ENCODE assay signal across 8 cellular contexts in the genomic region with DNA sequence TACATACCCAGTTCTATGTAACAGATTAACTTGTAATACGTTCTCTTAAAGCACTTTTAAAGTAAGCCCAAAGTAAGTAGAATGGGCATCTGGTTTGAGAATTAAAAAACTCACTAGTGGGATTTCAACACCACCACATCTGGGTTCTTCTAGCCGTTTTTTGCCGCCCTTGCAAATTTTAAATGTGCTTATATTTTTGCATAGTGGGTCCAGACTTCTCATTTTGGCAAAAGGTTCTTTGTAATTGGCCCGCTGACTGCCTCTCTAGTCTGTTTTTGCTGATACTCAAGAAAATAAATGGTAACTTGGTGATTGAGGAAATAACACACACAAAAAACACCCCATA. TPM values are rescaled to one million over a fixed set of nuclear protein-coding genes. Genes with fewer than 3 reads are reported as not detected.
DNase-seq lines count a peak whose midpoint lies in the region; ATAC-seq and TF ChIP-seq lines count a peak whose summit lies in the region.

No MANE protein-coding gene starts in this region.

- peak overlapping the region; percentile 11 for H2AFZ ChIP-seq in mesenchymal stem cell (ENCODE audit: low read depth, low read length)

- peak overlapping the region; percentile 49 for H3K4me3 ChIP-seq in cardiac muscle cell
- peak overlapping the region in 1 of 2 donors; percentile 71 for H3K4me3 ChIP-seq in body of pancreas
- peak overlapping the region in 1 of 2 experiments; percentile 90 for H3K4me3 ChIP-seq in mesenchymal stem cell (ENCODE audit: insufficient read depth in 1 of 2, low read depth in 1 of 2, low read length in 2 of 2)
- H3K4me3 ChIP-seq in uterus: peak overlapping the region; percentile 63 to 77

- H3K23ac ChIP-seq in mesenchymal stem cell (ENCODE audit: low read length in 2 of 2): no peak overlapping the region

- no peak overlapping the region for H4K8ac ChIP-seq in mesenchymal stem cell (ENCODE audit: low read length)

- H3K9me3 ChIP-seq in cardiac muscle cell (ENCODE audit: low read depth) (no peaks in the 10 kb centered on the region), body of pancreas (no peaks in the 10 kb centered on the region), mesenchymal stem cell (ENCODE audit: control insufficient read depth, low read length) (no peaks in the 10 kb centered on the region), uterus (no peaks in the 10 kb centered on the region)

- H3K27ac ChIP-seq in cardiac muscle cell (no peak overlapping the region), body of pancreas (peak overlapping the region; percentile 61 to 95 (median 91)), mesenchymal stem cell (ENCODE audit: low read length, poor library complexity, severe bottlenecking) (no peak overlapping the region), uterus (peak overlapping the region; percentile 90 to 95)

- H3K36me3 ChIP-seq in cardiac muscle cell (peaks cover 15% of the 10 kb centered on the region), body of pancreas (replicated peaks in 1 of 2; ENCODE audit: insufficient read depth in 1 of 2, low read depth in 2 of 2) (peaks cover 0 to 2% of the 10 kb centered on the region in 2 donors), mesenchymal stem cell (ENCODE audit: control insufficient read depth in 1 of 2, insufficient read depth in 2 of 2, low read depth in 1 of 2, low read length in 2 of 2) (peaks cover 9 to 24% of the 10 kb centered on the region in 2 experiments), uterus (no peaks in the 10 kb centered on the region)

- H4K91ac ChIP-seq in mesenchymal stem cell (ENCODE audit: low read length): no peak overlapping the region

- no peak overlapping the region for H3K14ac ChIP-seq in mesenchymal stem cell (ENCODE audit: low read length in 2 of 2)

- H2BK15ac ChIP-seq in mesenchymal stem cell (ENCODE audit: low read depth, poor library complexity, severe bottlenecking): no peak overlapping the region

- intact Hi-C loops in Right ventricle myocardium superior (cut with DNase I) (no loop called here), body of pancreas (cut with DNase I) (no loop called here), uterus (cut with DNase I; ENCODE audit: low total_unique reads) (loop anchor here (10.0 kb wide), 1 partner anchor 60 kb away; no protein-coding TSS in a partner anchor)

- no peak overlapping the region for H2BK12ac ChIP-seq in mesenchymal stem cell (ENCODE audit: low read length in 2 of 2)

- H2BK5ac ChIP-seq in mesenchymal stem cell (ENCODE audit: low read depth, low read length, poor library complexity, severe bottlenecking): no peak overlapping the region

- peak overlapping the region; percentile 3 for H2BK120ac ChIP-seq in mesenchymal stem cell (ENCODE audit: low read depth, low read length)

- peaks cover 2% of the 10 kb centered on the region for H3K79me1 ChIP-seq in mesenchymal stem cell (replicated peaks; ENCODE audit: low read length, poor library complexity, severe bottlenecking)

- H3K27me3 ChIP-seq in cardiac muscle cell (no peaks in the 10 kb centered on the region), body of pancreas (no peaks in the 10 kb centered on the region), mesenchymal stem cell (ENCODE audit: control insufficient read depth in 1 of 2, insufficient read depth in 1 of 2, low read length in 2 of 2) (no peaks in the 10 kb centered on the region), uterus (no peaks in the 10 kb centered on the region)

- H3K18ac ChIP-seq in mesenchymal stem cell (ENCODE audit: low read depth in 1 of 2, low read length in 2 of 2): peak overlapping the region; percentile 62 to 98

- WGBS in body of pancreas, 2 donors: 59 to 60% methylated on average over 4 of the region's 4 CpGs
- WGBS in mesenchymal stem cell: 100% methylated on average over 2 of the region's 4 CpGs

- peak overlapping the region; percentile 96 for H3K9ac ChIP-seq in mesenchymal stem cell (ENCODE audit: low read length)

- ATAC-seq in Right ventricle myocardium superior (ENCODE audit: poor library complexity) (no peak), body of pancreas (no peak), GM18907 (IDR thresholded peaks at IDR 0.05; ENCODE audit: unreplicated experiment) (no peak)

- TF ChIP-seq POLR2A in body of pancreas (IDR thresholded peaks at IDR 0.05): no peak
- TF ChIP-seq POLR2A in uterus (IDR thresholded peaks at IDR 0.05): no peak

- peak overlapping the region in 1 of 2 experiments; percentile 52 for H3K4ac ChIP-seq in mesenchymal stem cell (ENCODE audit: low read depth in 1 of 2, low read length in 2 of 2)

- no peak overlapping the region for H3K4me2 ChIP-seq in mesenchymal stem cell (ENCODE audit: low read length, poor library complexity, severe bottlenecking)

- no peak overlapping the region for H2AK5ac ChIP-seq in mesenchymal stem cell (ENCODE audit: low read length, severe bottlenecking)

- H3K4me1 ChIP-seq in cardiac muscle cell (ENCODE audit: low read depth) (no peaks in the 10 kb centered on the region), body of pancreas (peaks cover 19% of the 10 kb centered on the region), mesenchymal stem cell (ENCODE audit: control insufficient read depth, insufficient read depth, low read depth, low read length) (peaks cover 7% of the 10 kb centered on the region), uterus (no peaks in the 10 kb centered on the region)

- DNase-seq in cardiac muscle cell (ENCODE audit: low read depth in 1 of 2, low spot score in 1 of 2): no peak
- no peak for DNase-seq in Right ventricle myocardium superior
- DNase-seq in body of pancreas: no peak
- DNase-seq in mesenchymal stem cell: no peak
- no peak for DNase-seq in uterus
- DNase-seq in stimulated activated naive CD4-positive, alpha-beta T cell treated with Interleukin-2 at 50 U/mL for 16 hours (lab: John Stamatoyannopoulos, UW): no peak
- no peak for DNase-seq in stimulated activated CD4-positive, alpha-beta T cell treated with anti-CD3 and anti-CD28 coated beads, Interleukin-12 subunit alpha, Interleukin-12 subunit beta, amount 100 ng/mL, for 4 hours

- TF ChIP-seq CTCF in cardiac muscle cell (IDR thresholded peaks at IDR 0.05; ENCODE audit: low read depth, low read length): no peak
- TF ChIP-seq CTCF in body of pancreas (IDR thresholded peaks at IDR 0.05): no peak
- TF ChIP-seq CTCF in uterus (IDR thresholded peaks at IDR 0.05): no peak

RNA-seq across cellular contexts. Expression of a gene that starts 0.6 kb away (rescaled TPM):
- total RNA-seq in cardiac muscle cell (5.8 and 7.1 TPM in 2 replicates), Right ventricle myocardium superior (3.8 TPM), body of pancreas (10 to 100 TPM; 11.2 to 14.3 TPM), uterus (10 to 100 TPM in 3 of 4 donors, under 1 TPM in 1; 0.59 to 21.8 (median 15.5) TPM)
- polyA plus RNA-seq in cardiac muscle cell: 2.1 and 8.4 TPM in 2 replicates
- polyA plus RNA-seq in mesenchymal stem cell (2013, experiment 1 of 2): 6.7 TPM
- polyA plus RNA-seq in mesenchymal stem cell (2013, experiment 2 of 2): 7.2 TPM

RNA-seq across cellular contexts. Expression of a gene that starts 20.4 kb away (rescaled TPM):
- total RNA-seq in cardiac muscle cell (10.7 and 12.0 TPM in 2 replicates), Right ventricle myocardium superior (10.9 TPM), body of pancreas (1 to 10 TPM; 8.8 to 9.9 TPM), uterus (10 to 100 TPM in 3 of 4 donors, 1 to 10 TPM in 1; 9.2 to 23.8 (median 22.6) TPM)
- polyA plus RNA-seq in cardiac muscle cell: 13.4 and 20.8 TPM in 2 replicates
- 27.0 TPM for polyA plus RNA-seq in mesenchymal stem cell (2013, experiment 1 of 2)
- 27.7 TPM for polyA plus RNA-seq in mesenchymal stem cell (2013, experiment 2 of 2)

RNA-seq across cellular contexts. Expression of a gene that starts 54.3 kb away (rescaled TPM):
- total RNA-seq in cardiac muscle cell: 41.3 and 55.8 TPM in 2 replicates
- 54.8 and 54.9 TPM in 2 replicates for polyA plus RNA-seq in cardiac muscle cell
- 116 TPM for total RNA-seq in Right ventricle myocardium superior
- 1 to 10 TPM; 3.9 to 7.9 TPM for total RNA-seq in body of pancreas
- 11.0 TPM for polyA plus RNA-seq in mesenchymal stem cell (2013, experiment 1 of 2)
- 10.8 TPM for polyA plus RNA-seq in mesenchymal stem cell (2013, experiment 2 of 2)
- total RNA-seq in uterus: 10 to 100 TPM; 11.2 to 37.3 (median 27.0) TPM

Comparison
In these comparisons a context has a peak if more than half of its experiments do, and no peak if none do; other contexts are left out.
1. H3K27ac ChIP-seq: peak in body of pancreas (4 of 4) and uterus (2 of 2); none in cardiac muscle cell (single experiment) and mesenchymal stem cell (single experiment).